In genomic region chr10:4851846-4852245, GRCh38 we compare ENCODE assay signal across 18 cellular contexts. TPM values are rescaled to one million over a fixed set of nuclear protein-coding genes. Genes with fewer than 3 reads are reported as not detected.
DNase-seq lines count a peak whose midpoint lies in the region; ATAC-seq, FAIRE-seq and TF ChIP-seq lines count a peak whose summit lies in the region.
"Had no signal": no experiment of that assay in that cellular context is flagged by ENCODE, and none has a peak within 500 bp of the region (broad histone marks: within the 10 kb centered on the region; RNA-seq: fewer than 3 reads in every experiment).

No MANE protein-coding gene starts in this region.

- TF ChIP-seq POLR2A in breast epithelium (IDR thresholded peaks at IDR 0.05) (no peak), stomach (IDR thresholded peaks at IDR 0.05) (no peak)

- H3K9me3 Mint-ChIP-seq in activated CD4-positive, alpha-beta memory T cell treated with anti-CD3 and anti-CD28 coated beads, Interleukin-2, amount 10 ng/mL, durations not matched to agents 7 days and 5 days = no peaks in the 10 kb centered on the region
- H3K9me3 Mint-ChIP-seq: activated B cell treated with CpG ODN at 0.5 μM for 24 hours; activated naive CD8-positive, alpha-beta T cell treated with anti-CD3 and anti-CD28 coated beads, Interleukin-2, amount 50 U/mL, for 24 hours; natural killer cell; stimulated activated naive CD8-positive, alpha-beta T cell treated with anti-CD3 and anti-CD28 coated beads, Interleukin-15, Interleukin-2, amounts not matched to agents 100 ng/mL and 50 ng/mL, for 24 hours; T-helper 1 cell treated with Interleukin-12 subunit alpha and Interleukin-12 subunit beta and Interleukin-4 antibody, amounts not matched to agents 30 μg/mL and 1 μg/mL, for 36 hours had no signal

- no peak for FAIRE-seq in keratinocyte (lab: Jason Lieb, UNC)
- FAIRE-seq: colon had no signal

- H3K27me3 ChIP-seq in breast epithelium (no peaks in the 10 kb centered on the region), keratinocyte (ENCODE audit: control insufficient read depth, extremely low read depth, insufficient read depth, low read length) (no peaks in the 10 kb centered on the region), stomach (no peaks in the 10 kb centered on the region)

- WGBS in stomach, 5 donors = 21 to 54% (median 28%) methylated on average over 6 of the region's 6 CpGs

- H3K4me1 Mint-ChIP-seq in activated CD4-positive, alpha-beta memory T cell treated with anti-CD3 and anti-CD28 coated beads, Interleukin-2, amount 10 ng/mL, durations not matched to agents 7 days and 5 days = peaks cover 11% of the 10 kb centered on the region

- H3K4me2 ChIP-seq in keratinocyte (ENCODE audit: control insufficient read depth, extremely low read depth, insufficient read depth, low read depth, low read length) = no peak overlapping the region

- H3K9me3 ChIP-seq in breast epithelium (no peaks in the 10 kb centered on the region), keratinocyte (ENCODE audit: control insufficient read depth, low read depth, low read length) (no peaks in the 10 kb centered on the region), stomach (no peaks in the 10 kb centered on the region)
- H3K9me3 ChIP-seq: Caco-2 had no signal

- CTCF ChIA-PET in activated CD4-positive, alpha-beta memory T cell treated with anti-CD3 and anti-CD28 coated beads, Interleukin-2, amount 10 ng/mL, durations not matched to agents 7 days and 5 days (lab: Charles Lee) = interaction anchor here (0.6 to 5.5 kb wide), 5 partner anchors 15 to 806 kb away, joined by 4 to 53 read pairs (median 6); no protein-coding TSS in a partner anchor

- no peak for TF ChIP-seq EP300 in stomach (IDR thresholded peaks at IDR 0.05)

- H2AFZ ChIP-seq in keratinocyte (ENCODE audit: control insufficient read depth, low read length) = peak overlapping the region; percentile 16

- H3K27me3 Mint-ChIP-seq in activated CD4-positive, alpha-beta memory T cell treated with anti-CD3 and anti-CD28 coated beads, Interleukin-2, amount 10 ng/mL, durations not matched to agents 7 days and 5 days = no peaks in the 10 kb centered on the region
- H3K27me3 Mint-ChIP-seq: activated B cell treated with CpG ODN at 0.5 μM for 24 hours; stimulated activated naive CD8-positive, alpha-beta T cell treated with anti-CD3 and anti-CD28 coated beads, Interleukin-15, Interleukin-2, amounts not matched to agents 100 ng/mL and 50 ng/mL, for 24 hours had no signal

- H3K4me3 Mint-ChIP-seq in activated CD4-positive, alpha-beta memory T cell treated with anti-CD3 and anti-CD28 coated beads, Interleukin-2, amount 10 ng/mL, durations not matched to agents 7 days and 5 days = no peak overlapping the region
- H3K4me3 Mint-ChIP-seq: activated B cell treated with CpG ODN at 0.5 μM for 24 hours; activated naive CD8-positive, alpha-beta T cell treated with anti-CD3 and anti-CD28 coated beads, Interleukin-2, amount 50 U/mL, for 24 hours; natural killer cell; stimulated activated naive CD8-positive, alpha-beta T cell treated with anti-CD3 and anti-CD28 coated beads, Interleukin-15, Interleukin-2, amounts not matched to agents 100 ng/mL and 50 ng/mL, for 24 hours; T-helper 1 cell treated with Interleukin-12 subunit alpha and Interleukin-12 subunit beta and Interleukin-4 antibody, amounts not matched to agents 30 μg/mL and 1 μg/mL, for 36 hours had no signal

- H3K4me1 ChIP-seq in breast epithelium = peaks cover 0 to 10% of the 10 kb centered on the region in 2 donors
- peaks cover 12% of the 10 kb centered on the region for H3K4me1 ChIP-seq in keratinocyte (ENCODE audit: control insufficient read depth, extremely low read depth, insufficient read depth, low read length)
- H3K4me1 ChIP-seq in stomach = peaks cover 16 to 48% (median 33%) of the 10 kb centered on the region in 4 donors

- intact Hi-C loops in breast epithelium (cut with DNase I; ENCODE audit: low total_unique reads) (no loop called here), stomach (cut with DNase I; ENCODE audit: low total_unique reads) (no loop called here)

- H3K27ac ChIP-seq in breast epithelium (peak overlapping the region; percentile 33 to 74), keratinocyte (ENCODE audit: control insufficient read depth, insufficient read depth, low read length) (no peak overlapping the region), stomach (peak overlapping the region; percentile 57 to 82 (median 68))

- H3K27ac Mint-ChIP-seq in activated CD4-positive, alpha-beta memory T cell treated with anti-CD3 and anti-CD28 coated beads, Interleukin-2, amount 10 ng/mL, durations not matched to agents 7 days and 5 days = no peak overlapping the region
- H3K27ac Mint-ChIP-seq: activated B cell treated with CpG ODN at 0.5 μM for 24 hours; activated naive CD8-positive, alpha-beta T cell treated with anti-CD3 and anti-CD28 coated beads, Interleukin-2, amount 50 U/mL, for 24 hours; natural killer cell; stimulated activated naive CD8-positive, alpha-beta T cell treated with anti-CD3 and anti-CD28 coated beads, Interleukin-15, Interleukin-2, amounts not matched to agents 100 ng/mL and 50 ng/mL, for 24 hours; T-helper 1 cell treated with Interleukin-12 subunit alpha and Interleukin-12 subunit beta and Interleukin-4 antibody, amounts not matched to agents 30 μg/mL and 1 μg/mL, for 36 hours had no signal

- ATAC-seq in GM18907 (IDR thresholded peaks at IDR 0.05; ENCODE audit: unreplicated experiment) (no peak), HG03280 (IDR thresholded peaks at IDR 0.05; ENCODE audit: unreplicated experiment) (no peak)
- ATAC-seq: activated naive CD8-positive, alpha-beta T cell treated with anti-CD3 and anti-CD28 coated beads, Interleukin-2, amount 50 U/mL, for 24 hours; natural killer cell had no signal

- POLR2A ChIA-PET in activated CD4-positive, alpha-beta memory T cell treated with anti-CD3 and anti-CD28 coated beads, Interleukin-2, amount 10 ng/mL, durations not matched to agents 7 days and 5 days (lab: Charles Lee) = interaction anchor here (1.0 kb wide), 1 partner anchor 16 kb away, joined by 3 read pairs; no protein-coding TSS in a partner anchor

- H3K9ac ChIP-seq in keratinocyte (ENCODE audit: control insufficient read depth, extremely low read depth, insufficient read depth, low read length) = no peak overlapping the region

- TF ChIP-seq CTCF in breast epithelium (IDR thresholded peaks at IDR 0.05) = no peak
- TF ChIP-seq CTCF in keratinocyte (optimal IDR thresholded peaks at IDR 0.05 in 1 of 3, IDR thresholded peaks at IDR 0.05 in 1 of 3, conservative IDR thresholded peaks at IDR 0.05 in 1 of 3; ENCODE audit: extremely low read depth in 1 of 3, insufficient read depth in 2 of 3, low read length in 3 of 3) = no peak
- no peak for TF ChIP-seq CTCF in stomach (IDR thresholded peaks at IDR 0.05)

- dilution Hi-C loops in keratinocyte (cut with MboI; ENCODE audit: extremely low pct_ligation_motif_present, low sequenced_read_pairs) = no loop called here

- no peaks in the 10 kb centered on the region for H3K36me3 ChIP-seq in breast epithelium
- no peaks in the 10 kb centered on the region for H3K36me3 ChIP-seq in keratinocyte (ENCODE audit: control insufficient read depth in 2 of 2, extremely low read depth in 1 of 2, insufficient read depth in 2 of 2, low read length in 2 of 2)
- no peaks in the 10 kb centered on the region for H3K36me3 ChIP-seq in stomach

- DNase-seq in LoVo (ENCODE audit: low spot score) = peak; percentile 23
- DNase-seq in breast epithelium (ENCODE audit: low spot score in 2 of 2) = no peak
- no peak for DNase-seq in keratinocyte (ENCODE audit: low read depth, low spot score)
- peak; percentile 91 for DNase-seq in stomach
- DNase-seq in activated CD4-positive, alpha-beta memory T cell treated with anti-CD3 and anti-CD28 coated beads, Interleukin-2, amount 10 ng/mL, durations not matched to agents 7 days and 5 days = no peak
- DNase-seq in epidermal melanocyte (ENCODE audit: insufficient read length, low spot score) = no peak
- DNase-seq: activated B cell treated with CpG ODN at 0.5 μM for 24 hours; activated CD8-positive, alpha-beta memory T cell treated with anti-CD3 and anti-CD28 coated beads for 24 hours; activated naive CD8-positive, alpha-beta T cell treated with anti-CD3 and anti-CD28 coated beads, Interleukin-2, amount 50 U/mL, for 24 hours; Caco-2; natural killer cell; NCI-H1694 had no signal

- H3K79me2 ChIP-seq in keratinocyte (ENCODE audit: control insufficient read depth, insufficient read depth, low read length) = no peaks in the 10 kb centered on the region

- no peaks in the 10 kb centered on the region for H3K9me1 ChIP-seq in keratinocyte (ENCODE audit: control insufficient read depth, extremely low read depth, insufficient read depth, low read length)

- H3K4me3 ChIP-seq in breast epithelium (no peak overlapping the region), keratinocyte (ENCODE audit: control insufficient read depth in 2 of 3, extremely low read depth in 1 of 3, insufficient read depth in 2 of 3, low read depth in 1 of 3, low read length in 3 of 3) (no peak overlapping the region), stomach (no peak overlapping the region)

- H3K36me3 Mint-ChIP-seq in activated CD4-positive, alpha-beta memory T cell treated with anti-CD3 and anti-CD28 coated beads, Interleukin-2, amount 10 ng/mL, durations not matched to agents 7 days and 5 days (ENCODE audit: low read depth) = no peaks in the 10 kb centered on the region
- H3K36me3 Mint-ChIP-seq: natural killer cell had no signal

- no peaks in the 10 kb centered on the region for H4K20me1 ChIP-seq in keratinocyte (ENCODE audit: control insufficient read depth, extremely low read depth, insufficient read depth, low read length)

RNA-seq across cellular contexts. Expression of gene AKR1E2, which starts 25.8 kb away (rescaled TPM):
- total RNA-seq in breast epithelium = 10 to 100 TPM; 12.1 to 21.1 (median 15.5) TPM
- 1.0 to 1.9 TPM (median 1.9 TPM) in 3 replicates for polyA plus RNA-seq in keratinocyte
- not detected for polyA plus RNA-seq in keratinocyte (2011; ENCODE audit: low read depth)
- polyA plus RNA-seq in keratinocyte (2011; cell fraction: cytosol; rRNA removed) = 0.79 and 1.1 TPM in 2 replicates
- 1.6 and 3.9 TPM in 2 replicates for polyA plus RNA-seq in keratinocyte (2011; cell fraction: nucleus; rRNA removed)
- 0.42 and 1.0 TPM in 2 replicates for polyA plus RNA-seq in keratinocyte (2012; ENCODE audit: low replicate concordance)
- 2.2 to 3.6 TPM (median 3.5 TPM) in 3 replicates for polyA minus RNA-seq in keratinocyte
- polyA minus RNA-seq in keratinocyte (2011; cell fraction: cytosol; rRNA and poly(A)+ RNA removed) = not detected
- polyA minus RNA-seq in keratinocyte (2011; cell fraction: nucleus; rRNA and poly(A)+ RNA removed) = 1.5 and 2.3 TPM in 2 replicates
- total RNA-seq in stomach = 10 to 100 TPM in 1 of 5 donors, 1 to 10 TPM in 3, not detected in 1; 2.3 to 16.7 (median 5.2) TPM
- 1 to 10 TPM in 2 of 3 donors, not detected in 1; 1.9 to 2.1 TPM for polyA plus RNA-seq in stomach
- total RNA-seq in activated CD4-positive, alpha-beta memory T cell treated with anti-CD3 and anti-CD28 coated beads, Interleukin-2, amount 10 ng/mL, durations not matched to agents 7 days and 5 days = 1 to 10 TPM; 4.0 to 4.8 TPM
- total RNA-seq: LHCN-M2 had no signal

Comparison
In these comparisons a context has a peak if more than half of its experiments do, and no peak if none do; other contexts are left out.
1. DNase-seq: peak in LoVo (single experiment) and stomach (single experiment); none in breast epithelium (0 of 2), keratinocyte (single experiment), activated CD4-positive, alpha-beta memory T cell treated with anti-CD3 and anti-CD28 coated beads, Interleukin-2, amount 10 ng/mL, durations not matched to agents 7 days and 5 days (single experiment) and epidermal melanocyte (single experiment).